In genomic region chr4:602559-602942, GRCh38 we compare ENCODE assay signal across 1 cellular context.
TF ChIP-seq lines count a peak whose summit lies in the region.

No MANE protein-coding gene starts in this region.

TF ChIP-seq in HepG2, 621 proteins besides CTCF, POLR2A, EP300 and RAD21 (continued from another document and continues in another):
- TF ChIP-seq, protein P1, sequence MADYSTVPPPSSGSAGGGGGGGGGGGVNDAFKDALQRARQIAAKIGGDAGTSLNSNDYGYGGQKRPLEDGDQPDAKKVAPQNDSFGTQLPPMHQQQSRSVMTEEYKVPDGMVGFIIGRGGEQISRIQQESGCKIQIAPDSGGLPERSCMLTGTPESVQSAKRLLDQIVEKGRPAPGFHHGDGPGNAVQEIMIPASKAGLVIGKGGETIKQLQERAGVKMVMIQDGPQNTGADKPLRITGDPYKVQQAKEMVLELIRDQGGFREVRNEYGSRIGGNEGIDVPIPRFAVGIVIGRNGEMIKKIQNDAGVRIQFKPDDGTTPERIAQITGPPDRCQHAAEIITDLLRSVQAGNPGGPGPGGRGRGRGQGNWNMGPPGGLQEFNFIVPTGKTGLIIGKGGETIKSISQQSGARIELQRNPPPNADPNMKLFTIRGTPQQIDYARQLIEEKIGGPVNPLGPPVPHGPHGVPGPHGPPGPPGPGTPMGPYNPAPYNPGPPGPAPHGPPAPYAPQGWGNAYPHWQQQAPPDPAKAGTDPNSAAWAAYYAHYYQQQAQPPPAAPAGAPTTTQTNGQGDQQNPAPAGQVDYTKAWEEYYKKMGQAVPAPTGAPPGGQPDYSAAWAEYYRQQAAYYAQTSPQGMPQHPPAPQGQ (CRISPR knock-in tag; IDR thresholded peaks at IDR 0.05; ENCODE audit: borderline replicate concordance) = no peak
- TF ChIP-seq ZNF329 (CRISPR knock-in tag; IDR thresholded peaks at IDR 0.05; ENCODE audit: low read depth) (no peak), BHLHE40 (IDR thresholded peaks at IDR 0.05; ENCODE audit: low read length) (peak; percentile 38; the same call in 1 of the 2 replicates), ZNF333 (CRISPR knock-in tag; IDR thresholded peaks at IDR 0.05; ENCODE audit: borderline replicate concordance) (no peak), ATF1 (CRISPR knock-in tag; IDR thresholded peaks at IDR 0.05) (no peak), SIX1 (CRISPR knock-in tag; IDR thresholded peaks at IDR 0.05; ENCODE audit: borderline replicate concordance) (no peak), GATAD2A (CRISPR knock-in tag; IDR thresholded peaks at IDR 0.05) (peak; percentile 42; the same call in 1 of the 2 replicates), MAX (IDR thresholded peaks at IDR 0.05) (no peak), ZNF567 (CRISPR knock-in tag; IDR thresholded peaks at IDR 0.05; ENCODE audit: borderline replicate concordance) (no peak), CHCHD3 (CRISPR knock-in tag; IDR thresholded peaks at IDR 0.05) (no peak), ELF3 (CRISPR knock-in tag; IDR thresholded peaks at IDR 0.05) (0 out of 2 replicates have a peak, but pooled peaks have one; percentile 29), YEATS4 (CRISPR knock-in tag; IDR thresholded peaks at IDR 0.05; ENCODE audit: borderline replicate concordance) (no peak), SPEN (CRISPR knock-in tag; IDR thresholded peaks at IDR 0.05; ENCODE audit: low read depth) (no peak), ZNF44 (CRISPR knock-in tag; IDR thresholded peaks at IDR 0.05) (no peak), THAP11 (CRISPR knock-in tag; IDR thresholded peaks at IDR 0.05) (no peak), KDM2A (CRISPR knock-in tag; IDR thresholded peaks at IDR 0.05; ENCODE audit: borderline replicate concordance, low read depth) (no peak), ASH2L (IDR thresholded peaks at IDR 0.05; ENCODE audit: insufficient read length, low read depth, low read length) (no peak), ZIK1 (CRISPR knock-in tag; IDR thresholded peaks at IDR 0.05; ENCODE audit: borderline replicate concordance, low read depth) (0 out of 2 replicates have a peak, but pooled peaks have one; percentile 35), AGO2 (optimal IDR thresholded peaks at IDR 0.05; ENCODE audit: low read depth, low read length) (no peak), CREB1 (IDR thresholded peaks at IDR 0.05) (no peak), CREB1 (CRISPR knock-in tag; IDR thresholded peaks at IDR 0.05) (no peak), MTF2 (CRISPR knock-in tag; IDR thresholded peaks at IDR 0.05; ENCODE audit: borderline replicate concordance) (no peak; the same call in 1 of the 2 replicates), RCOR2 (CRISPR knock-in tag; IDR thresholded peaks at IDR 0.05) (no peak), SAFB2 (CRISPR knock-in tag; IDR thresholded peaks at IDR 0.05; ENCODE audit: borderline replicate concordance, low read depth) (no peak), FOXO1 (CRISPR knock-in tag; IDR thresholded peaks at IDR 0.05) (no peak), RXRA (CRISPR knock-in tag; IDR thresholded peaks at IDR 0.05) (no peak), NR3C1 (CRISPR knock-in tag; IDR thresholded peaks at IDR 0.05) (no peak), TRIM24 (CRISPR knock-in tag; IDR thresholded peaks at IDR 0.05) (no peak), ZSCAN9 (CRISPR knock-in tag; IDR thresholded peaks at IDR 0.05; ENCODE audit: borderline replicate concordance) (no peak), STAT6 (CRISPR knock-in tag; IDR thresholded peaks at IDR 0.05; ENCODE audit: borderline replicate concordance) (no peak), KLF15 (CRISPR knock-in tag; IDR thresholded peaks at IDR 0.05; ENCODE audit: borderline replicate concordance) (no peak), HDAC2 (CRISPR knock-in tag; IDR thresholded peaks at IDR 0.05) (no peak), GABPB1 (CRISPR knock-in tag; IDR thresholded peaks at IDR 0.05) (peak; percentile 36; the same call in 1 of the 2 replicates), NCOA5 (CRISPR knock-in tag; IDR thresholded peaks at IDR 0.05) (no peak), ZMYM3 (CRISPR knock-in tag; IDR thresholded peaks at IDR 0.05) (no peak), RXRB (CRISPR knock-in tag; IDR thresholded peaks at IDR 0.05; ENCODE audit: borderline replicate concordance) (0 out of 2 replicates have a peak, but pooled peaks have one; percentile 28), ATF5 (CRISPR knock-in tag; IDR thresholded peaks at IDR 0.05; ENCODE audit: low read depth) (no peak), PTBP1 (IDR thresholded peaks at IDR 0.05; ENCODE audit: low read depth, low read length, poor library complexity, severe bottlenecking) (no peak), STAG1 (CRISPR knock-in tag; IDR thresholded peaks at IDR 0.05) (peak; percentile 96), ZNF891 (CRISPR knock-in tag; IDR thresholded peaks at IDR 0.05) (no peak), ZNF12 (CRISPR knock-in tag; IDR thresholded peaks at IDR 0.05) (no peak), SALL2 (CRISPR knock-in tag; IDR thresholded peaks at IDR 0.05) (no peak), NPAS2 (CRISPR knock-in tag; IDR thresholded peaks at IDR 0.05; ENCODE audit: borderline replicate concordance) (no peak), ZNF18 (CRISPR knock-in tag; IDR thresholded peaks at IDR 0.05; ENCODE audit: insufficient replicate concordance) (no peak), ZNF839 (CRISPR knock-in tag; IDR thresholded peaks at IDR 0.05; ENCODE audit: borderline replicate concordance) (no peak), ELF1 (CRISPR knock-in tag; IDR thresholded peaks at IDR 0.05) (peak; percentile 22; the same call in 1 of the 2 replicates), ZNF30 (CRISPR knock-in tag; IDR thresholded peaks at IDR 0.05) (no peak), ZFP36L2 (CRISPR knock-in tag; IDR thresholded peaks at IDR 0.05) (no peak), SOX5 (CRISPR knock-in tag; IDR thresholded peaks at IDR 0.05; ENCODE audit: borderline replicate concordance) (0 out of 2 replicates have a peak, but pooled peaks have one; percentile 18)
- TF ChIP-seq, protein P2, sequence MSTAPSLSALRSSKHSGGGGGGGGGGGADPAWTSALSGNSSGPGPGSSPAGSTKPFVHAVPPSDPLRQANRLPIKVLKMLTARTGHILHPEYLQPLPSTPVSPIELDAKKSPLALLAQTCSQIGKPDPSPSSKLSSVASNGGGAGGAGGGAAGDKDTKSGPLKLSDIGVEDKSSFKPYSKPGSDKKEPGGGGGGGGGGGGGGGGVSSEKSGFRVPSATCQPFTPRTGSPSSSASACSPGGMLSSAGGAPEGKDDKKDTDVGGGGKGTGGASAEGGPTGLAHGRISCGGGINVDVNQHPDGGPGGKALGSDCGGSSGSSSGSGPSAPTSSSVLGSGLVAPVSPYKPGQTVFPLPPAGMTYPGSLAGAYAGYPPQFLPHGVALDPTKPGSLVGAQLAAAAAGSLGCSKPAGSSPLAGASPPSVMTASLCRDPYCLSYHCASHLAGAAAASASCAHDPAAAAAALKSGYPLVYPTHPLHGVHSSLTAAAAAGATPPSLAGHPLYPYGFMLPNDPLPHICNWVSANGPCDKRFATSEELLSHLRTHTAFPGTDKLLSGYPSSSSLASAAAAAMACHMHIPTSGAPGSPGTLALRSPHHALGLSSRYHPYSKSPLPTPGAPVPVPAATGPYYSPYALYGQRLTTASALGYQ (CRISPR knock-in tag; IDR thresholded peaks at IDR 0.05) = no peak
- TF ChIP-seq, protein P3, sequence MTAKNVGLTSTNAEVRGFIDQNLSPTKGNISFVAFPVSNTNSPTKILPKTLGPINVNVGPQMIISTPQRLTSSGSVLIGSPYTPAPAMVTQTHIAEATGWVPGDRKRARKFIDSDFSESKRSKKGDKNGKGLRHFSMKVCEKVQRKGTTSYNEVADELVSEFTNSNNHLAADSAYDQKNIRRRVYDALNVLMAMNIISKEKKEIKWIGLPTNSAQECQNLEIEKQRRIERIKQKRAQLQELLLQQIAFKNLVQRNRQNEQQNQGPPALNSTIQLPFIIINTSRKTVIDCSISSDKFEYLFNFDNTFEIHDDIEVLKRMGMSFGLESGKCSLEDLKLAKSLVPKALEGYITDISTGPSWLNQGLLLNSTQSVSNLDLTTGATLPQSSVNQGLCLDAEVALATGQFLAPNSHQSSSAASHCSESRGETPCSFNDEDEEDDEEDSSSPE (CRISPR knock-in tag; IDR thresholded peaks at IDR 0.05) = no peak
- TF ChIP-seq, protein P4, sequence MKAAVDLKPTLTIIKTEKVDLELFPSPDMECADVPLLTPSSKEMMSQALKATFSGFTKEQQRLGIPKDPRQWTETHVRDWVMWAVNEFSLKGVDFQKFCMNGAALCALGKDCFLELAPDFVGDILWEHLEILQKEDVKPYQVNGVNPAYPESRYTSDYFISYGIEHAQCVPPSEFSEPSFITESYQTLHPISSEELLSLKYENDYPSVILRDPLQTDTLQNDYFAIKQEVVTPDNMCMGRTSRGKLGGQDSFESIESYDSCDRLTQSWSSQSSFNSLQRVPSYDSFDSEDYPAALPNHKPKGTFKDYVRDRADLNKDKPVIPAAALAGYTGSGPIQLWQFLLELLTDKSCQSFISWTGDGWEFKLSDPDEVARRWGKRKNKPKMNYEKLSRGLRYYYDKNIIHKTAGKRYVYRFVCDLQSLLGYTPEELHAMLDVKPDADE (CRISPR knock-in tag; IDR thresholded peaks at IDR 0.05) = no peak
- TF ChIP-seq, protein P5, sequence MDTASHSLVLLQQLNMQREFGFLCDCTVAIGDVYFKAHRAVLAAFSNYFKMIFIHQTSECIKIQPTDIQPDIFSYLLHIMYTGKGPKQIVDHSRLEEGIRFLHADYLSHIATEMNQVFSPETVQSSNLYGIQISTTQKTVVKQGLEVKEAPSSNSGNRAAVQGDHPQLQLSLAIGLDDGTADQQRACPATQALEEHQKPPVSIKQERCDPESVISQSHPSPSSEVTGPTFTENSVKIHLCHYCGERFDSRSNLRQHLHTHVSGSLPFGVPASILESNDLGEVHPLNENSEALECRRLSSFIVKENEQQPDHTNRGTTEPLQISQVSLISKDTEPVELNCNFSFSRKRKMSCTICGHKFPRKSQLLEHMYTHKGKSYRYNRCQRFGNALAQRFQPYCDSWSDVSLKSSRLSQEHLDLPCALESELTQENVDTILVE (CRISPR knock-in tag; IDR thresholded peaks at IDR 0.05) = no peak
- TF ChIP-seq, protein P6, sequence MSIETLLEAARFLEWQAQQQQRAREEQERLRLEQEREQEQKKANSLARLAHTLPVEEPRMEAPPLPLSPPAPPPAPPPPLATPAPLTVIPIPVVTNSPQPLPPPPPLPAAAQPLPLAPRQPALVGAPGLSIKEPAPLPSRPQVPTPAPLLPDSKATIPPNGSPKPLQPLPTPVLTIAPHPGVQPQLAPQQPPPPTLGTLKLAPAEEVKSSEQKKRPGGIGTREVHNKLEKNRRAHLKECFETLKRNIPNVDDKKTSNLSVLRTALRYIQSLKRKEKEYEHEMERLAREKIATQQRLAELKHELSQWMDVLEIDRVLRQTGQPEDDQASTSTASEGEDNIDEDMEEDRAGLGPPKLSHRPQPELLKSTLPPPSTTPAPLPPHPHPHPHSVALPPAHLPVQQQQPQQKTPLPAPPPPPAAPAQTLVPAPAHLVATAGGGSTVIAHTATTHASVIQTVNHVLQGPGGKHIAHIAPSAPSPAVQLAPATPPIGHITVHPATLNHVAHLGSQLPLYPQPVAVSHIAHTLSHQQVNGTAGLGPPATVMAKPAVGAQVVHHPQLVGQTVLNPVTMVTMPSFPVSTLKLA (IDR thresholded peaks at IDR 0.05) = no peak
- TF ChIP-seq, protein P7, sequence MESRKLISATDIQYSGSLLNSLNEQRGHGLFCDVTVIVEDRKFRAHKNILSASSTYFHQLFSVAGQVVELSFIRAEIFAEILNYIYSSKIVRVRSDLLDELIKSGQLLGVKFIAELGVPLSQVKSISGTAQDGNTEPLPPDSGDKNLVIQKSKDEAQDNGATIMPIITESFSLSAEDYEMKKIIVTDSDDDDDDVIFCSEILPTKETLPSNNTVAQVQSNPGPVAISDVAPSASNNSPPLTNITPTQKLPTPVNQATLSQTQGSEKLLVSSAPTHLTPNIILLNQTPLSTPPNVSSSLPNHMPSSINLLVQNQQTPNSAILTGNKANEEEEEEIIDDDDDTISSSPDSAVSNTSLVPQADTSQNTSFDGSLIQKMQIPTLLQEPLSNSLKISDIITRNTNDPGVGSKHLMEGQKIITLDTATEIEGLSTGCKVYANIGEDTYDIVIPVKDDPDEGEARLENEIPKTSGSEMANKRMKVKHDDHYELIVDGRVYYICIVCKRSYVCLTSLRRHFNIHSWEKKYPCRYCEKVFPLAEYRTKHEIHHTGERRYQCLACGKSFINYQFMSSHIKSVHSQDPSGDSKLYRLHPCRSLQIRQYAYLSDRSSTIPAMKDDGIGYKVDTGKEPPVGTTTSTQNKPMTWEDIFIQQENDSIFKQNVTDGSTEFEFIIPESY (CRISPR knock-in tag; IDR thresholded peaks at IDR 0.05) = peak; percentile 39; the same call in 1 of the 2 replicates
